ENCODE assay signal across 24 cellular contexts in the genomic region with DNA sequence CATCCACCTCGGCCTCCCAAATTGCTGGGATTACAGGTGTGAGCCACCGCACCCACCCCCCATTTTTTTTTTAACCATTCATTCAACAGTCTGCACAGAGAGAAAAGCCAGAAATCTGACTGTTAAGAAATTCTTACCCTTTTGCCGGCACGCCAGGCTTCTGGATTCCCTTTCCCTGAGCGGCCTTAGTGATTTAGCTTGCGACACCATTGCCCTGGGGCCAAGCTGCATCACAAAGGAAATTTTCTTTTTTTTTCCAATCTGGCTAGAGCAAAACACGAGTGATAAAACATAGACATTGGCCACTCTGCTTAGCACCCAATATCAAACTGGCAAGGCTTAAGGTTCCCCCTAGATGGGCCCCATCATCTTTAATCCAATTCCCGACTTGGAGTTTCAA. TPM values are rescaled to one million over a fixed set of nuclear protein-coding genes. Genes with fewer than 3 reads are reported as not detected.
DNase-seq lines count a peak whose midpoint lies in the region; ATAC-seq and TF ChIP-seq lines count a peak whose summit lies in the region.
"Had no signal": no experiment of that assay in that cellular context is flagged by ENCODE, and none has a peak within 500 bp of the region (broad histone marks: within the 10 kb centered on the region; RNA-seq: fewer than 3 reads in every experiment).

No MANE protein-coding gene starts in this region.

- H3K4me3 Mint-ChIP-seq in neural crest cell, result no peak overlapping the region
- no peak overlapping the region for H3K4me3 Mint-ChIP-seq in activated naive CD4-positive, alpha-beta T cell treated with anti-CD3 and anti-CD28 coated beads for 36 hours
- H3K4me3 Mint-ChIP-seq: CD4-positive, alpha-beta T cell had no signal

- no peaks in the 10 kb centered on the region for H3K4me1 Mint-ChIP-seq in neural crest cell
- no peaks in the 10 kb centered on the region for H3K4me1 Mint-ChIP-seq in activated naive CD4-positive, alpha-beta T cell treated with anti-CD3 and anti-CD28 coated beads for 36 hours (ENCODE audit: low read depth)

- no peaks in the 10 kb centered on the region for H3K27me3 Mint-ChIP-seq in neural crest cell (ENCODE audit: low read depth)
- no peaks in the 10 kb centered on the region for H3K27me3 Mint-ChIP-seq in activated naive CD4-positive, alpha-beta T cell treated with anti-CD3 and anti-CD28 coated beads for 36 hours (ENCODE audit: low read depth)
- H3K27me3 Mint-ChIP-seq: CD4-positive, alpha-beta T cell had no signal

- CTCF ChIA-PET in activated naive CD4-positive, alpha-beta T cell treated with anti-CD3 and anti-CD28 coated beads for 36 hours (lab: Charles Lee), result no interaction called here

- H3K4me3 ChIP-seq in right atrium auricular region, result no peak overlapping the region
- H3K4me3 ChIP-seq in adipocyte (ENCODE audit: low read length), result no peak overlapping the region
- H3K4me3 ChIP-seq: BLaER1 treated with 17β-estradiol and CSF1 and Interleukin-3, amounts not matched to agents 10 nM and 100 nM; HAP-1; SJCRH30 had no signal

- H3K9me3 ChIP-seq in right atrium auricular region (peaks cover 0 to 8% of the 10 kb centered on the region in 2 donors), adipocyte (ENCODE audit: control insufficient read depth, low read length) (peaks cover 48% of the 10 kb centered on the region)
- H3K9me3 ChIP-seq: SJCRH30 had no signal

- no peaks in the 10 kb centered on the region for H3K36me3 ChIP-seq in right atrium auricular region
- H3K36me3 ChIP-seq in adipocyte (ENCODE audit: control insufficient read depth, insufficient read depth, low read length, severe bottlenecking), result no peaks in the 10 kb centered on the region
- H3K36me3 ChIP-seq: HAP-1, SJCRH30 had no signal

- ATAC-seq in Right ventricle myocardium superior (ENCODE audit: poor library complexity) (no peak), HG03159 (IDR thresholded peaks at IDR 0.05; ENCODE audit: unreplicated experiment) (no peak)

- H3K9me3 Mint-ChIP-seq in neural crest cell, result peaks cover 16% of the 10 kb centered on the region
- H3K9me3 Mint-ChIP-seq in activated naive CD4-positive, alpha-beta T cell treated with anti-CD3 and anti-CD28 coated beads for 36 hours, result peaks cover 4% of the 10 kb centered on the region

- peak overlapping the region; percentile 36 for H3K27ac Mint-ChIP-seq in neural crest cell (ENCODE audit: unreplicated experiment)
- H3K27ac Mint-ChIP-seq in activated naive CD4-positive, alpha-beta T cell treated with anti-CD3 and anti-CD28 coated beads for 36 hours, result no peak overlapping the region
- H3K27ac Mint-ChIP-seq: CD4-positive, alpha-beta T cell had no signal

- TF ChIP-seq CTCF in right atrium auricular region (IDR thresholded peaks at IDR 0.05) (no peak), neural crest cell (conservative IDR thresholded peaks at IDR 0.05) (no peak)

- peak; percentile 30 for DNase-seq in right atrium auricular region (ENCODE audit: low spot score)
- no peak for DNase-seq in Right ventricle myocardium superior
- peak; percentile 15 for DNase-seq in adipocyte (ENCODE audit: low read depth)
- no peak for DNase-seq in neural crest cell (ENCODE audit: low read depth, low spot score)
- no peak for DNase-seq in activated naive CD4-positive, alpha-beta T cell treated with anti-CD3 and anti-CD28 coated beads for 36 hours
- DNase-seq in AG08396 (ENCODE audit: low spot score), result no peak
- DNase-seq: AML-193; CD4-positive, alpha-beta T cell; DMS53; GOT3; IMR-90; KG1; NCI-H1092; NCI-H1417 treated with DMSO at 0.1 percent for 48 hours; NCI-H1694 treated with DMSO at 0.1 percent for 48 hours; NCI-H2081; NCI-H2171; NCI-H226; NCI-H510A; NCI-H69; SJCRH30 had no signal

- no peak overlapping the region for H3K27ac ChIP-seq in right atrium auricular region
- H3K27ac ChIP-seq: BLaER1 treated with 17β-estradiol and CSF1 and Interleukin-3, amounts not matched to agents 10 nM and 100 nM; SJCRH30 had no signal

- H3K36me3 Mint-ChIP-seq in neural crest cell (ENCODE audit: low read depth), result peaks cover 9% of the 10 kb centered on the region
- no peaks in the 10 kb centered on the region for H3K36me3 Mint-ChIP-seq in activated naive CD4-positive, alpha-beta T cell treated with anti-CD3 and anti-CD28 coated beads for 36 hours (ENCODE audit: low read depth)

- no peaks in the 10 kb centered on the region for H3K27me3 ChIP-seq in right atrium auricular region
- H3K27me3 ChIP-seq in adipocyte (replicated peaks; ENCODE audit: control insufficient read depth, insufficient read depth, low read length), result no peaks in the 10 kb centered on the region
- H3K27me3 ChIP-seq: BLaER1 treated with 17β-estradiol and CSF1 and Interleukin-3, amounts not matched to agents 10 nM and 100 nM; SJCRH30 had no signal

- intact Hi-C loops in Right ventricle myocardium superior (cut with DNase I), result no loop called here
- intact Hi-C loops in activated naive CD4-positive, alpha-beta T cell treated with anti-CD3 and anti-CD28 coated beads for 36 hours (cut with micrococcal nuclease), result no loop called here

- no peak overlapping the region for H3K9ac ChIP-seq in adipocyte (ENCODE audit: low read length)
- H3K9ac ChIP-seq: BLaER1 treated with 17β-estradiol and CSF1 and Interleukin-3, amounts not matched to agents 10 nM and 100 nM had no signal

- H3K4me1 ChIP-seq in right atrium auricular region (no peaks in the 10 kb centered on the region), adipocyte (ENCODE audit: control insufficient read depth, insufficient read depth, low read length) (no peaks in the 10 kb centered on the region)
- H3K4me1 ChIP-seq: BLaER1 treated with 17β-estradiol and CSF1 and Interleukin-3, amounts not matched to agents 10 nM and 100 nM; HAP-1; SJCRH30 had no signal

RNA-seq across cellular contexts. Expression of a gene that starts 21.2 kb away (rescaled TPM):
- total RNA-seq in right atrium auricular region (10 to 100 TPM; 19.6 to 22.2 TPM), Right ventricle myocardium superior (12.9 TPM), neural crest cell (12.2 and 15.2 TPM in 2 replicates)
- total RNA-seq in activated naive CD4-positive, alpha-beta T cell treated with anti-CD3 and anti-CD28 coated beads for 36 hours, result 1 to 10 TPM; 3.4 to 3.7 TPM

RNA-seq across cellular contexts. Expression of a gene that starts 24.9 kb away (rescaled TPM):
- 10 to 100 TPM; 12.9 to 14.6 TPM for total RNA-seq in right atrium auricular region
- total RNA-seq in Right ventricle myocardium superior, result 20.9 TPM
- 56.9 and 58.0 TPM in 2 replicates for total RNA-seq in neural crest cell
- 1 to 10 TPM; 5.4 to 6.4 TPM for total RNA-seq in activated naive CD4-positive, alpha-beta T cell treated with anti-CD3 and anti-CD28 coated beads for 36 hours

RNA-seq across cellular contexts. Expression of a gene that starts 33.9 kb away (rescaled TPM):
- 100 to 1,000 TPM; 114 to 115 TPM for total RNA-seq in right atrium auricular region
- total RNA-seq in Right ventricle myocardium superior, result 152 TPM
- total RNA-seq in neural crest cell, result 184 and 186 TPM in 2 replicates
- 100 to 1,000 TPM; 165 to 168 TPM for total RNA-seq in activated naive CD4-positive, alpha-beta T cell treated with anti-CD3 and anti-CD28 coated beads for 36 hours

RNA-seq across cellular contexts. Expression of a gene that starts 40.5 kb away (rescaled TPM):
- 10 to 100 TPM in 1 of 2 donors, 1 to 10 TPM in 1; 9.0 to 12.3 TPM for total RNA-seq in right atrium auricular region
- 8.2 TPM for total RNA-seq in Right ventricle myocardium superior
- total RNA-seq in neural crest cell, result 24.3 and 28.3 TPM in 2 replicates
- total RNA-seq in activated naive CD4-positive, alpha-beta T cell treated with anti-CD3 and anti-CD28 coated beads for 36 hours, result 10 to 100 TPM; 22.8 to 23.7 TPM

RNA-seq across cellular contexts. Expression of a gene that starts 57.1 kb away (rescaled TPM):
- total RNA-seq in right atrium auricular region, result 1 to 10 TPM in 1 of 2 donors, under 1 TPM in 1; 0.89 to 1.9 TPM
- 4.8 TPM for total RNA-seq in Right ventricle myocardium superior
- 115 and 126 TPM in 2 replicates for total RNA-seq in neural crest cell
- total RNA-seq in activated naive CD4-positive, alpha-beta T cell treated with anti-CD3 and anti-CD28 coated beads for 36 hours, result 100 to 1,000 TPM; 109 to 118 TPM

Comparison
In these comparisons a context has a peak if more than half of its experiments do, and no peak if none do; other contexts are left out.
1. DNase-seq: peak in right atrium auricular region (single experiment) and adipocyte (single experiment); none in Right ventricle myocardium superior (single experiment), neural crest cell (single experiment), activated naive CD4-positive, alpha-beta T cell treated with anti-CD3 and anti-CD28 coated beads for 36 hours (single experiment) and AG08396 (single experiment).